27 cellular contexts compared by ENCODE assay signal in the genomic region with DNA sequence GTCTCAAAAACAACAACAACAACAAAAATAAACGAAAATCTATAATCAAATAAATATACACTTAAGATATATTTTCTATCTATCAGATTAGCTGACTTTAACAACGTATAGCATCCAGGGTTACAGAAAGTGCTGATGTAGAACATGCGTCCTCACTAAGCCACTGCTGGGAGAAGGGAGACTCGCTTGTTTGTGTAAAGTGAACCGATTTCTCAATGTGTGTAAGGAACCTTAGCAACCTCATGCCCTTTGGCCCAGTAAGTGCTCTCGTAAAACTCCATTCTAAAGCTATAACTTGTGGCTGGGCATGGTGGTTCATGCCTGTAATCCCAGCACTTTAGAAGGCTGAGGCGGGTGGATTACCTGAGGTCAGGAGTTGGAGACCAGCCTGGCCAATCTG. TPM values are rescaled to one million over a fixed set of nuclear protein-coding genes. Genes with fewer than 3 reads are reported as not detected.
DNase-seq lines count a peak whose midpoint lies in the region; ATAC-seq and TF ChIP-seq lines count a peak whose summit lies in the region.
"Had no signal": no experiment of that assay in that cellular context is flagged by ENCODE, and none has a peak within 500 bp of the region (broad histone marks: within the 10 kb centered on the region; RNA-seq: fewer than 3 reads in every experiment).

No MANE protein-coding gene starts in this region.

- no peak overlapping the region for H2BK5ac ChIP-seq in mesenchymal stem cell (ENCODE audit: low read depth, low read length, poor library complexity, severe bottlenecking)

- H3K4me2 ChIP-seq in mesenchymal stem cell (ENCODE audit: low read length, poor library complexity, severe bottlenecking), result no peak overlapping the region
- H3K4me2 ChIP-seq: BLaER1 treated with 17β-estradiol and CSF1 and Interleukin-3, amounts not matched to agents 10 nM and 100 nM had no signal

- no peak overlapping the region for H3K27ac Mint-ChIP-seq in activated CD8-positive, alpha-beta T cell treated with anti-CD3 and anti-CD28 coated beads, Interleukin-2, amount 10 ng/mL, durations not matched to agents 7 days and 5 days
- H3K27ac Mint-ChIP-seq: activated naive CD4-positive, alpha-beta T cell treated with anti-CD3 and anti-CD28 coated beads, Interleukin-2, amount 10 ng/mL, durations not matched to agents 7 days and 5 days; activated T-cell treated with anti-CD3 and anti-CD28 coated beads, Interleukin-2, amount 50 U/mL, for 72 hours; IgD-negative memory B cell had no signal

- no peak overlapping the region for H2AK5ac ChIP-seq in mesenchymal stem cell (ENCODE audit: low read length, severe bottlenecking)

- peak overlapping the region in 1 of 2 experiments; percentile 38 for H3K18ac ChIP-seq in mesenchymal stem cell (ENCODE audit: low read depth in 1 of 2, low read length in 2 of 2)

- H3K4me1 Mint-ChIP-seq in activated CD8-positive, alpha-beta T cell treated with anti-CD3 and anti-CD28 coated beads, Interleukin-2, amount 10 ng/mL, durations not matched to agents 7 days and 5 days (ENCODE audit: low read depth), result no peaks in the 10 kb centered on the region
- H3K4me1 Mint-ChIP-seq: activated naive CD4-positive, alpha-beta T cell treated with anti-CD3 and anti-CD28 coated beads, Interleukin-2, amount 10 ng/mL, durations not matched to agents 7 days and 5 days had no signal

- H3K4me3 Mint-ChIP-seq in activated CD8-positive, alpha-beta T cell treated with anti-CD3 and anti-CD28 coated beads, Interleukin-2, amount 10 ng/mL, durations not matched to agents 7 days and 5 days, result no peak overlapping the region
- H3K4me3 Mint-ChIP-seq: activated naive CD4-positive, alpha-beta T cell treated with anti-CD3 and anti-CD28 coated beads, Interleukin-2, amount 10 ng/mL, durations not matched to agents 7 days and 5 days; activated T-cell treated with anti-CD3 and anti-CD28 coated beads, Interleukin-2, amount 50 U/mL, for 72 hours; IgD-negative memory B cell had no signal

- DNase-seq in Right ventricle myocardium superior (peak; percentile 6), right cardiac atrium (no peak), colonic mucosa (peak; percentile 89), mesenchymal stem cell (peak; percentile 90), inferior parietal cortex (ENCODE audit: extremely low spot score) (no peak), NCI-H2227 (lab: John Stamatoyannopoulos, UW; ENCODE audit: unreplicated experiment) (no peak), NCI-H526 (lab: John Stamatoyannopoulos, UW) (no peak)
- no peak for DNase-seq in activated CD8-positive, alpha-beta T cell treated with anti-CD3 and anti-CD28 coated beads, Interleukin-2, amount 10 ng/mL, durations not matched to agents 7 days and 5 days
- DNase-seq: activated CD8-positive, alpha-beta memory T cell treated with anti-CD3 and anti-CD28 coated beads for 24 hours; activated naive CD4-positive, alpha-beta T cell treated with anti-CD3 and anti-CD28 coated beads, Interleukin-2, amount 10 ng/mL, durations not matched to agents 7 days and 5 days; activated T-cell treated with anti-CD3 and anti-CD28 coated beads, Interleukin-2, amount 50 U/mL, for 72 hours; anterior cingulate cortex; EL; foreskin melanocyte; hypothalamus; midbrain; MM.1S; NCI-H187 treated with DMSO at 0.1 percent for 48 hours; psoas muscle; RPMI8226; stimulated activated CD4-positive, alpha-beta T cell treated with anti-CD3 and anti-CD28 coated beads, Interleukin-12 subunit alpha, Interleukin-12 subunit beta, amount 100 ng/mL, for 4 hours; T-helper 9 cell had no signal

- no peak overlapping the region for H3K14ac ChIP-seq in mesenchymal stem cell (ENCODE audit: low read length in 2 of 2)

- intact Hi-C loops in Right ventricle myocardium superior (cut with DNase I) (no loop called here), right cardiac atrium (cut with DNase I) (no loop called here), colonic mucosa (cut with DNase I) (no loop called here)

- CTCF ChIA-PET in activated CD8-positive, alpha-beta T cell treated with anti-CD3 and anti-CD28 coated beads, Interleukin-2, amount 10 ng/mL, durations not matched to agents 7 days and 5 days (lab: Charles Lee), result no interaction called here

- no peaks in the 10 kb centered on the region for H3K79me1 ChIP-seq in mesenchymal stem cell (replicated peaks; ENCODE audit: low read length, poor library complexity, severe bottlenecking)

- H3K36me3 Mint-ChIP-seq in activated CD8-positive, alpha-beta T cell treated with anti-CD3 and anti-CD28 coated beads, Interleukin-2, amount 10 ng/mL, durations not matched to agents 7 days and 5 days (ENCODE audit: low read depth), result no peaks in the 10 kb centered on the region
- H3K36me3 Mint-ChIP-seq: activated naive CD4-positive, alpha-beta T cell treated with anti-CD3 and anti-CD28 coated beads, Interleukin-2, amount 10 ng/mL, durations not matched to agents 7 days and 5 days; IgD-negative memory B cell had no signal

- no peaks in the 10 kb centered on the region for H3K9me3 Mint-ChIP-seq in activated CD8-positive, alpha-beta T cell treated with anti-CD3 and anti-CD28 coated beads, Interleukin-2, amount 10 ng/mL, durations not matched to agents 7 days and 5 days (ENCODE audit: insufficient read depth)
- H3K9me3 Mint-ChIP-seq: activated naive CD4-positive, alpha-beta T cell treated with anti-CD3 and anti-CD28 coated beads, Interleukin-2, amount 10 ng/mL, durations not matched to agents 7 days and 5 days; activated T-cell treated with anti-CD3 and anti-CD28 coated beads, Interleukin-2, amount 50 U/mL, for 72 hours; IgD-negative memory B cell had no signal

- H3K4me1 ChIP-seq in right cardiac atrium (ENCODE audit: control insufficient read depth, insufficient read depth, low read length) (peaks cover 18% of the 10 kb centered on the region), colonic mucosa (peaks cover 10% of the 10 kb centered on the region), mesenchymal stem cell (ENCODE audit: control insufficient read depth, insufficient read depth, low read depth, low read length) (peaks cover 23% of the 10 kb centered on the region)

- H3K36me3 ChIP-seq in colonic mucosa (no peaks in the 10 kb centered on the region), mesenchymal stem cell (ENCODE audit: control insufficient read depth in 1 of 2, insufficient read depth in 2 of 2, low read depth in 1 of 2, low read length in 2 of 2) (no peaks in the 10 kb centered on the region)
- H3K36me3 ChIP-seq: BLaER1 treated with 17β-estradiol and CSF1 and Interleukin-3, amounts not matched to agents 10 nM and 100 nM had no signal

- no peak overlapping the region for H4K8ac ChIP-seq in mesenchymal stem cell (ENCODE audit: low read length)

- no peak overlapping the region for H2AFZ ChIP-seq in mesenchymal stem cell (ENCODE audit: low read depth, low read length)

- peak overlapping the region in 1 of 2 donors; percentile 2 for H3K9ac ChIP-seq in colonic mucosa (ENCODE audit: low read depth in 2 of 2, low read length in 2 of 2)
- no peak overlapping the region for H3K9ac ChIP-seq in mesenchymal stem cell (ENCODE audit: low read length)
- H3K9ac ChIP-seq: BLaER1 treated with 17β-estradiol and CSF1 and Interleukin-3, amounts not matched to agents 10 nM and 100 nM had no signal

- H3K27me3 ChIP-seq in right cardiac atrium (ENCODE audit: control insufficient read depth, insufficient read depth) (no peaks in the 10 kb centered on the region), colonic mucosa (no peaks in the 10 kb centered on the region), mesenchymal stem cell (ENCODE audit: control insufficient read depth in 1 of 2, insufficient read depth in 1 of 2, low read length in 2 of 2) (no peaks in the 10 kb centered on the region)
- H3K27me3 ChIP-seq: BLaER1 treated with 17β-estradiol and CSF1 and Interleukin-3, amounts not matched to agents 10 nM and 100 nM had no signal

- H2BK120ac ChIP-seq in mesenchymal stem cell (ENCODE audit: low read depth, low read length), result no peak overlapping the region

- H3K9me3 ChIP-seq in right cardiac atrium (ENCODE audit: control insufficient read depth, low read length), result no peaks in the 10 kb centered on the region
- no peaks in the 10 kb centered on the region for H3K9me3 ChIP-seq in colonic mucosa
- H3K9me3 ChIP-seq in mesenchymal stem cell (ENCODE audit: control insufficient read depth, low read length), result no peaks in the 10 kb centered on the region
- H3K9me3 ChIP-seq: BLaER1 treated with 17β-estradiol and CSF1 and Interleukin-3, amounts not matched to agents 10 nM and 100 nM; psoas muscle had no signal

- H3K27ac ChIP-seq in right cardiac atrium (ENCODE audit: low read length), result no peak overlapping the region
- H3K27ac ChIP-seq in colonic mucosa, result peak overlapping the region; percentile 69
- no peak overlapping the region for H3K27ac ChIP-seq in mesenchymal stem cell (ENCODE audit: low read length, poor library complexity, severe bottlenecking)
- H3K27ac ChIP-seq: BLaER1 treated with 17β-estradiol and CSF1 and Interleukin-3, amounts not matched to agents 10 nM and 100 nM; epithelial cell of prostate; HL-60; psoas muscle had no signal

- POLR2A ChIA-PET in activated CD8-positive, alpha-beta T cell treated with anti-CD3 and anti-CD28 coated beads, Interleukin-2, amount 10 ng/mL, durations not matched to agents 7 days and 5 days (lab: Charles Lee), result interaction anchor here (0.8 kb wide), 1 partner anchor 23 kb away, joined by 3 read pairs; no protein-coding TSS in a partner anchor

- H3K4ac ChIP-seq in mesenchymal stem cell (ENCODE audit: low read depth in 1 of 2, low read length in 2 of 2), result no peak overlapping the region

- H4K91ac ChIP-seq in mesenchymal stem cell (ENCODE audit: low read length), result no peak overlapping the region

- no peaks in the 10 kb centered on the region for H3K27me3 Mint-ChIP-seq in activated CD8-positive, alpha-beta T cell treated with anti-CD3 and anti-CD28 coated beads, Interleukin-2, amount 10 ng/mL, durations not matched to agents 7 days and 5 days (ENCODE audit: low read depth)
- H3K27me3 Mint-ChIP-seq: IgD-negative memory B cell had no signal

- ATAC-seq in Right ventricle myocardium superior (ENCODE audit: poor library complexity), result no peak
- ATAC-seq in right cardiac atrium, result no peak
- no peak for ATAC-seq in activated CD8-positive, alpha-beta T cell treated with anti-CD3 and anti-CD28 coated beads, Interleukin-2, amount 10 ng/mL, durations not matched to agents 7 days and 5 days
- ATAC-seq: activated CD4-positive, CD25-positive, alpha-beta regulatory T cell treated with anti-CD3 and anti-CD28 coated beads, Interleukin-2, amount 50 U/mL, for 24 hours; activated T-cell treated with anti-CD3 and anti-CD28 coated beads, Interleukin-2, amount 50 U/mL, for 72 hours; psoas muscle had no signal

- H3K4me3 ChIP-seq in right cardiac atrium (ENCODE audit: low read length) (no peak overlapping the region), colonic mucosa (no peak overlapping the region), mesenchymal stem cell (ENCODE audit: insufficient read depth in 1 of 2, low read depth in 1 of 2, low read length in 2 of 2) (no peak overlapping the region)
- H3K4me3 ChIP-seq: BLaER1 treated with 17β-estradiol and CSF1 and Interleukin-3, amounts not matched to agents 10 nM and 100 nM; psoas muscle had no signal

- 79% methylated on average over 7 of the region's 7 CpGs for WGBS in right cardiac atrium
- 35% methylated on average over 6 of the region's 7 CpGs for WGBS in mesenchymal stem cell

- TF ChIP-seq CTCF in colonic mucosa (IDR thresholded peaks at IDR 0.05), result no peak

- no peak overlapping the region for H2BK15ac ChIP-seq in mesenchymal stem cell (ENCODE audit: low read depth, poor library complexity, severe bottlenecking)

- no peak overlapping the region for H3K23ac ChIP-seq in mesenchymal stem cell (ENCODE audit: low read length in 2 of 2)

- H2BK12ac ChIP-seq in mesenchymal stem cell (ENCODE audit: low read length in 2 of 2), result no peak overlapping the region

RNA-seq across cellular contexts. Expression of a gene that starts 23.8 kb away (rescaled TPM):
- 73.3 TPM for total RNA-seq in Right ventricle myocardium superior
- total RNA-seq in right cardiac atrium, result 100 to 1,000 TPM in 3 of 4 donors, 10 to 100 TPM in 1; 74.0 to 125 (median 103) TPM
- polyA plus RNA-seq in right cardiac atrium, result 81.2 TPM
- 100 to 1,000 TPM in 1 of 2 donors, 10 to 100 TPM in 1; 78.2 to 125 TPM for total RNA-seq in colonic mucosa
- polyA plus RNA-seq in mesenchymal stem cell (2013, experiment 1 of 2), result 80.0 TPM
- 75.3 TPM for polyA plus RNA-seq in mesenchymal stem cell (2013, experiment 2 of 2)
- 10 to 100 TPM; 56.1 to 56.8 TPM for total RNA-seq in activated CD8-positive, alpha-beta T cell treated with anti-CD3 and anti-CD28 coated beads, Interleukin-2, amount 10 ng/mL, durations not matched to agents 7 days and 5 days

Comparison
In these comparisons a context has a peak if more than half of its experiments do, and no peak if none do; other contexts are left out.
1. DNase-seq: peak in Right ventricle myocardium superior (single experiment), colonic mucosa (single experiment) and mesenchymal stem cell (single experiment); none in right cardiac atrium (0 of 3), activated CD8-positive, alpha-beta T cell treated with anti-CD3 and anti-CD28 coated beads, Interleukin-2, amount 10 ng/mL, durations not matched to agents 7 days and 5 days (single experiment), inferior parietal cortex (single experiment), NCI-H2227 (single experiment) and NCI-H526 (0 of 2).